In the genomic region with DNA sequence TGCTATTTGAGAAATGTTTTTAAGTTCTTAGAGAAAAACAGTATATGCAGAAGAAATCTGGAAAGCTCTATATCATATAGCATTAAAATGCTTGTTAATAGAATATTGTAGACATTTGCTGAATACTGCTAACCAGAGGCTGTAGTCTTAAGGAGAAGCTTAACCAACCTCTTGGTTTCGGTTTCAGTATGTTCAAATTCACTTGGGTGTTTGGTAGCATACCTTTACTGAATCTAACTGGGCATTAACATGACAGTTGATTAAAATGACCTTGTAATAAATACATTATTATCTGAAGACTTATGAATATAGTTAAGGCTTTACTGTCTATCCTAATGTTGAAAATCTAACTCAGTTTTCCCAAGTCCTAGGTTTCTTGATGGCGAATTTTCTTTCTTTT, we compare ENCODE assay signal across 9 cellular contexts. TPM values are rescaled to one million over a fixed set of nuclear protein-coding genes. Genes with fewer than 3 reads are reported as not detected.
DNase-seq lines count a peak whose midpoint lies in the region; ATAC-seq, FAIRE-seq and TF ChIP-seq lines count a peak whose summit lies in the region.
"Had no signal": no experiment of that assay in that cellular context is flagged by ENCODE, and none has a peak within 500 bp of the region (broad histone marks: within the 10 kb centered on the region; RNA-seq: fewer than 3 reads in every experiment).

No MANE protein-coding gene starts in this region.

- no peaks in the 10 kb centered on the region for H3K27me3 Mint-ChIP-seq in astrocyte (ENCODE audit: low read depth, unreplicated experiment)
- H3K27me3 Mint-ChIP-seq in stimulated activated naive B cell treated with anti-CD40 and anti-IgM and Interleukin-4, amounts not matched to agents 10 μg/mL and 1 μg/mL and 100 μg/mL, for 72 hours: no peaks in the 10 kb centered on the region

- H3K27ac ChIP-seq in astrocyte (ENCODE audit: low read depth, low read length): no peak overlapping the region
- no peak overlapping the region for H3K27ac ChIP-seq in A673 (ENCODE audit: low read depth, low read length, poor library complexity, severe bottlenecking)

- intact Hi-C loops in A673 (cut with micrococcal nuclease; ENCODE audit: unreplicated experiment): no loop called here

- peaks cover 19% of the 10 kb centered on the region for H3K36me3 Mint-ChIP-seq in astrocyte (ENCODE audit: low read depth, unreplicated experiment)
- peaks cover 54 to 65% of the 10 kb centered on the region in 2 donors for H3K36me3 Mint-ChIP-seq in stimulated activated naive B cell treated with anti-CD40 and anti-IgM and Interleukin-4, amounts not matched to agents 10 μg/mL and 1 μg/mL and 100 μg/mL, for 72 hours

- H3K79me2 ChIP-seq in astrocyte (ENCODE audit: insufficient read depth, low read length): peaks cover 100% of the 10 kb centered on the region

- H3K4me2 ChIP-seq in astrocyte (ENCODE audit: low read length): peak overlapping the region; percentile 32

- DNase-seq in activated CD4-positive, CD25-positive, alpha-beta regulatory T cell (lab: John Stamatoyannopoulos, UW): no peak
- DNase-seq in astrocyte (ENCODE audit: low read depth) (no peak), A673 (ENCODE audit: low spot score) (no peak), T1000 (lab: John Stamatoyannopoulos, UW) (no peak), left lobe of liver (ENCODE audit: low spot score) (no peak)
- no peak for DNase-seq in stimulated activated naive B cell treated with anti-CD40 and anti-IgM and Interleukin-4, amounts not matched to agents 10 μg/mL and 1 μg/mL and 100 μg/mL, for 72 hours

- H3K27ac Mint-ChIP-seq in astrocyte (ENCODE audit: unreplicated experiment): no peak overlapping the region
- H3K27ac Mint-ChIP-seq in stimulated activated naive B cell treated with anti-CD40 and anti-IgM and Interleukin-4, amounts not matched to agents 10 μg/mL and 1 μg/mL and 100 μg/mL, for 72 hours: no peak overlapping the region

- H3K9me3 ChIP-seq in astrocyte (ENCODE audit: insufficient read depth, low read depth, low read length) (no peaks in the 10 kb centered on the region), A673 (ENCODE audit: low read depth, low read length, poor library complexity, severe bottlenecking) (no peaks in the 10 kb centered on the region)

- no peak for FAIRE-seq in astrocyte (lab: Jason Lieb, UNC)
- FAIRE-seq: bronchial epithelial cell had no signal

- BruUV-seq in A673 (replicated peaks; lab: Mats Ljungman, UMichigan): no TSS peak

- no peak overlapping the region for H3K9ac ChIP-seq in astrocyte (ENCODE audit: low read length)

- H3K4me1 ChIP-seq in astrocyte (ENCODE audit: insufficient read depth, low read length) (peaks cover 12% of the 10 kb centered on the region), A673 (ENCODE audit: insufficient read depth, low read length, poor library complexity, severe bottlenecking) (peaks cover 17% of the 10 kb centered on the region)

- no peaks in the 10 kb centered on the region for H3K9me3 Mint-ChIP-seq in astrocyte (ENCODE audit: unreplicated experiment)
- no peaks in the 10 kb centered on the region for H3K9me3 Mint-ChIP-seq in stimulated activated naive B cell treated with anti-CD40 and anti-IgM and Interleukin-4, amounts not matched to agents 10 μg/mL and 1 μg/mL and 100 μg/mL, for 72 hours

- no peak overlapping the region for H2AFZ ChIP-seq in astrocyte (ENCODE audit: low read depth, low read length)

- H3K4me3 Mint-ChIP-seq in astrocyte (ENCODE audit: unreplicated experiment): peak overlapping the region; percentile 36
- peak overlapping the region in 1 of 2 donors; percentile 69 for H3K4me3 Mint-ChIP-seq in stimulated activated naive B cell treated with anti-CD40 and anti-IgM and Interleukin-4, amounts not matched to agents 10 μg/mL and 1 μg/mL and 100 μg/mL, for 72 hours

- CTCF ChIA-PET in A673 (lab: Charles Lee): no interaction called here

- H3K4me3 ChIP-seq in astrocyte (ENCODE audit: insufficient read depth, low read depth, low read length): no peak overlapping the region
- H3K4me3 ChIP-seq in A673 (ENCODE audit: low read depth, low read length, poor library complexity, severe bottlenecking): no peak overlapping the region

- H3K36me3 ChIP-seq in astrocyte (ENCODE audit: insufficient read depth, low read length): peaks cover 36% of the 10 kb centered on the region
- H3K36me3 ChIP-seq in A673 (ENCODE audit: insufficient read depth, low read length, poor library complexity, severe bottlenecking): peaks cover 82% of the 10 kb centered on the region

- ATAC-seq in activated CD4-positive, CD25-positive, alpha-beta regulatory T cell treated with anti-CD3 and anti-CD28 coated beads, Interleukin-2, amount 50 U/mL, for 24 hours: peak; percentile 62 to 71
- ATAC-seq in HG03159 (IDR thresholded peaks at IDR 0.05; ENCODE audit: unreplicated experiment) (peak; percentile 55), left lobe of liver (no peak)
- peak; percentile 38 to 51 for ATAC-seq in stimulated activated naive B cell treated with anti-CD40 and anti-IgM and Interleukin-4, amounts not matched to agents 10 μg/mL and 1 μg/mL and 100 μg/mL, for 72 hours (replicated peaks)

- TF ChIP-seq CTCF in astrocyte (IDR thresholded peaks at IDR 0.05; ENCODE audit: insufficient read depth, low read depth, low read length) (no peak), A673 (conservative IDR thresholded peaks at IDR 0.05; ENCODE audit: low read depth, low read length) (no peak)

- H3K27me3 ChIP-seq in astrocyte (ENCODE audit: insufficient read depth, low read length): no peaks in the 10 kb centered on the region
- no peaks in the 10 kb centered on the region for H3K27me3 ChIP-seq in A673 (replicated peaks; ENCODE audit: insufficient read depth, low read depth, low read length, poor library complexity)

- peaks cover 16% of the 10 kb centered on the region for H3K4me1 Mint-ChIP-seq in astrocyte (ENCODE audit: low read depth, unreplicated experiment)
- H3K4me1 Mint-ChIP-seq in stimulated activated naive B cell treated with anti-CD40 and anti-IgM and Interleukin-4, amounts not matched to agents 10 μg/mL and 1 μg/mL and 100 μg/mL, for 72 hours: peaks cover 26 to 47% of the 10 kb centered on the region in 2 donors

- POLR2A ChIA-PET in A673 (lab: Charles Lee; ENCODE audit: low non-redundant PET): no interaction called here

- H4K20me1 ChIP-seq in astrocyte (ENCODE audit: insufficient read depth, low read length): peaks cover 74% of the 10 kb centered on the region

RNA-seq across cellular contexts. Expression of a gene that starts 5.4 kb away (rescaled TPM):
- total RNA-seq in astrocyte: 35.9 and 40.7 TPM in 2 replicates
- total RNA-seq in A673 (2021): 71.7 and 77.5 TPM in 2 replicates
- 23.6 TPM for total RNA-seq in left lobe of liver

RNA-seq across cellular contexts. Expression of a gene that starts 31.1 kb away (rescaled TPM):
- total RNA-seq in astrocyte (15.0 and 16.4 TPM in 2 replicates), A673 (2021) (11.0 and 11.3 TPM in 2 replicates), left lobe of liver (4.3 TPM)
